Comparison of ENCODE assay signal across 27 cellular contexts in genomic region chr11:72116019-72116755, GRCh38. TPM values are rescaled to one million over a fixed set of nuclear protein-coding genes. Genes with fewer than 3 reads are reported as not detected.
DNase-seq lines count a peak whose midpoint lies in the region; TF ChIP-seq lines count a peak whose summit lies in the region.
"Had no signal": no experiment of that assay in that cellular context is flagged by ENCODE, and none has a peak within 500 bp of the region (broad histone marks: within the 10 kb centered on the region; RNA-seq: fewer than 3 reads in every experiment).

No MANE protein-coding gene starts in this region.

- H3K4me3 Mint-ChIP-seq in nephron = no peak overlapping the region
- H3K4me3 Mint-ChIP-seq: CD4-positive, alpha-beta T cell; IgD-negative memory B cell had no signal

- CTCF ChIA-PET in mammary epithelial cell (lab: Charles Lee; ENCODE audit: low non-redundant PET) = no interaction called here

- no peaks in the 10 kb centered on the region for H3K9me3 Mint-ChIP-seq in nephron
- H3K9me3 Mint-ChIP-seq: CD4-positive, alpha-beta T cell had no signal

- H4K20me1 ChIP-seq in mammary epithelial cell (ENCODE audit: insufficient read depth, low read length) = no peaks in the 10 kb centered on the region

- intact Hi-C loops in mammary epithelial cell (cut with micrococcal nuclease) = no loop called here

- H3K9me3 ChIP-seq in mammary epithelial cell (replicated peaks; ENCODE audit: insufficient read depth, low read length) (no peaks in the 10 kb centered on the region), BE2C (no peaks in the 10 kb centered on the region)
- H3K9me3 ChIP-seq: Caco-2, MG63 had no signal

- no peaks in the 10 kb centered on the region for H3K36me3 Mint-ChIP-seq in nephron (ENCODE audit: low read depth)
- H3K36me3 Mint-ChIP-seq: IgD-negative memory B cell had no signal

- no peak overlapping the region for H3K9ac ChIP-seq in mammary epithelial cell (ENCODE audit: insufficient read depth, low read length)

- peaks cover 38% of the 10 kb centered on the region for H3K4me1 ChIP-seq in mammary epithelial cell (ENCODE audit: insufficient read depth, low read length)
- H3K4me1 ChIP-seq in BE2C = peaks cover 8% of the 10 kb centered on the region

- H3K36me3 ChIP-seq in mammary epithelial cell (ENCODE audit: insufficient read depth, low read length) (no peaks in the 10 kb centered on the region), BE2C (peaks cover 1% of the 10 kb centered on the region; the same call in 1 of the 2 replicates)

- DNase-seq in EH (ENCODE audit: low read depth) (peak; percentile 45), HL-60 (ENCODE audit: low read depth in 1 of 2, low spot score in 1 of 2) (no peak), mammary epithelial cell (peak; percentile 16), NCI-H446 treated with DMSO at 0.1 percent for 48 hours (lab: John Stamatoyannopoulos, UW) (no peak), kidney glomerular epithelial cell (lab: John Stamatoyannopoulos, UW) (no peak), BE2C (no peak)
- DNase-seq: CD4-positive, alpha-beta T cell; DMS 273 treated with DMSO at 0.1 percent for 48 hours; DMS79 treated with DMSO at 0.1 percent for 48 hours; GDM1; Karpas-422; MG63; NCI-H1417; NCI-H1694 treated with DMSO at 0.1 percent for 48 hours; NCI-H2081 treated with DMSO at 0.1 percent for 48 hours; NCI-H2171 treated with DMSO at 0.1 percent for 48 hours; NCI-H446; NCI-H526 treated with DMSO at 0.1 percent for 48 hours; PC-9; RPMI8226; SHP77 had no signal

- peak overlapping the region in 2 of 3 experiments; percentile 26 to 35 for H3K27ac Mint-ChIP-seq in nephron
- H3K27ac Mint-ChIP-seq: CD4-positive, alpha-beta T cell; IgD-negative memory B cell had no signal

- whole genome bisulfite sequencing in mammary epithelial cell (ENCODE audit: low coverage, missing lambda C conversion rate) = 95% methylated on average over 6 of the region's 6 CpGs

- no peak for TF ChIP-seq CTCF in HL-60 (IDR thresholded peaks at IDR 0.05; ENCODE audit: insufficient read depth, low read length)
- TF ChIP-seq CTCF in mammary epithelial cell (conservative IDR thresholded peaks at IDR 0.05 in 1 of 2, IDR thresholded peaks at IDR 0.05 in 1 of 2; ENCODE audit: extremely low read depth in 1 of 2, insufficient read depth in 1 of 2, low read depth in 1 of 2, low read length in 2 of 2) = no peak
- no peak for TF ChIP-seq CTCF in nephron (IDR thresholded peaks at IDR 0.05; ENCODE audit: unreplicated experiment in 3 of 3)
- TF ChIP-seq CTCF in BE2C (IDR thresholded peaks at IDR 0.05; ENCODE audit: low read depth, low read length) = no peak

- peak overlapping the region; percentile 15 for H2AFZ ChIP-seq in mammary epithelial cell (ENCODE audit: low read depth, low read length)
- H2AFZ ChIP-seq: PC-9 had no signal

- BruUV-seq in mammary epithelial cell (replicated peaks; lab: Mats Ljungman, UMichigan) = no TSS peak

- no peak overlapping the region for H3K4me2 ChIP-seq in mammary epithelial cell (ENCODE audit: insufficient read depth, low read depth, low read length)
- H3K4me2 ChIP-seq: PC-9 had no signal

- H3K4me3 ChIP-seq in HL-60 (replicated peaks; ENCODE audit: insufficient read depth, low read length) = no peak overlapping the region
- H3K4me3 ChIP-seq in mammary epithelial cell (replicated peaks in 1 of 3; ENCODE audit: insufficient read depth in 1 of 3, low read depth in 2 of 3, low read length in 3 of 3) = no peak overlapping the region
- H3K4me3 ChIP-seq in BE2C (ENCODE audit: low read depth, low read length) = no peak overlapping the region
- H3K4me3 ChIP-seq: MG63, PC-9 had no signal

- H3K27me3 Mint-ChIP-seq in nephron (ENCODE audit: low read depth) = peaks cover 5% of the 10 kb centered on the region

- in situ Hi-C loops in mammary epithelial cell (cut with MboI; ENCODE audit: low sequenced_read_pairs in 2 of 2) = no loop called here

- H3K27ac ChIP-seq in HL-60 (replicated peaks) = peak overlapping the region; percentile 84
- H3K27ac ChIP-seq in mammary epithelial cell (ENCODE audit: insufficient read depth, low read depth, low read length) = no peak overlapping the region
- H3K27ac ChIP-seq: PC-9 had no signal

- H3K79me2 ChIP-seq in mammary epithelial cell (ENCODE audit: insufficient read depth, low read length) = no peaks in the 10 kb centered on the region

- peaks cover 24% of the 10 kb centered on the region for H3K4me1 Mint-ChIP-seq in nephron

- dilution Hi-C loops in mammary epithelial cell (cut with HindIII; ENCODE audit: low sequenced_read_pairs) = loop anchor here (5.0 to 10.0 kb wide), 2 partner anchors 76 to 429 kb away; partner anchors contain the start of gene FOLR1

- H3K27me3 ChIP-seq in HL-60 (ENCODE audit: insufficient read depth, poor library complexity, severe bottlenecking) = no peaks in the 10 kb centered on the region
- no peaks in the 10 kb centered on the region for H3K27me3 ChIP-seq in mammary epithelial cell (ENCODE audit: insufficient read depth, low read length)
- no peaks in the 10 kb centered on the region for H3K27me3 ChIP-seq in BE2C
- H3K27me3 ChIP-seq: MG63 had no signal

RNA-seq across cellular contexts. Expression of gene ANAPC15, which starts 3.7 kb away (rescaled TPM):
- 10 to 100 TPM; 21.7 to 64.8 TPM for total RNA-seq in mammary epithelial cell
- 92.2 TPM for polyA plus RNA-seq in mammary epithelial cell
- polyA minus RNA-seq in mammary epithelial cell = 17.7 TPM
- polyA plus RNA-seq in BE2C (2012; ENCODE audit: insufficient read depth, insufficient read length, low read depth) = 140 TPM

RNA-seq across cellular contexts. Expression of gene TOMT, which starts 10.5 kb away (rescaled TPM):
- under 1 TPM in 1 of 2 donors, not detected in 1; 0.17 TPM for total RNA-seq in mammary epithelial cell
- polyA plus RNA-seq in mammary epithelial cell = not detected
- not detected for polyA minus RNA-seq in mammary epithelial cell
- not detected for polyA plus RNA-seq in BE2C (2012; ENCODE audit: insufficient read depth, insufficient read length, low read depth)
- total RNA-seq: A673; Caco-2; CD4-positive, alpha-beta T cell; H4; PC-9 had no signal
- polyA plus RNA-seq: BJ, IgD-negative memory B cell had no signal

RNA-seq across cellular contexts. Expression of gene LAMTOR1, which starts 13.1 kb away (rescaled TPM):
- total RNA-seq in mammary epithelial cell = 100 to 1,000 TPM; 105 to 183 TPM
- 175 TPM for polyA plus RNA-seq in mammary epithelial cell
- polyA minus RNA-seq in mammary epithelial cell = 96.7 TPM
- polyA plus RNA-seq in BE2C (2012; ENCODE audit: insufficient read depth, insufficient read length, low read depth) = 282 TPM

RNA-seq across cellular contexts. Expression of gene FOLR3, which starts 19.3 kb away (rescaled TPM):
- 10 to 100 TPM; 12.3 to 39.0 TPM for total RNA-seq in mammary epithelial cell
- polyA plus RNA-seq in mammary epithelial cell = 4.6 TPM
- polyA minus RNA-seq in mammary epithelial cell = not detected
- not detected for polyA plus RNA-seq in BE2C (2012; ENCODE audit: insufficient read depth, insufficient read length, low read depth)
- total RNA-seq: A673, Caco-2, H4, PC-9 had no signal
- polyA plus RNA-seq: IgD-negative memory B cell had no signal

RNA-seq across cellular contexts. Expression of gene LRRC51, which starts 35.5 kb away (rescaled TPM):
- total RNA-seq in mammary epithelial cell = 10 to 100 TPM in 1 of 2 donors, 1 to 10 TPM in 1; 4.3 to 10.3 TPM
- polyA plus RNA-seq in mammary epithelial cell = 9.0 TPM
- polyA minus RNA-seq in mammary epithelial cell = 2.7 TPM
- 7.2 TPM for polyA plus RNA-seq in BE2C (2012; ENCODE audit: insufficient read depth, insufficient read length, low read depth)

Comparison
In these comparisons a context has a peak if more than half of its experiments do, and no peak if none do; other contexts are left out.
1. DNase-seq: peak in EH (single experiment) and mammary epithelial cell (single experiment); none in HL-60 (0 of 2), NCI-H446 treated with DMSO at 0.1 percent for 48 hours (single experiment), kidney glomerular epithelial cell (single experiment) and BE2C (single experiment).